In genomic region chr4:39166670-39167069, GRCh38 we compare ENCODE assay signal across 18 cellular contexts. TPM values are rescaled to one million over a fixed set of nuclear protein-coding genes. Genes with fewer than 3 reads are reported as not detected.
DNase-seq lines count a peak whose midpoint lies in the region; ATAC-seq, FAIRE-seq and TF ChIP-seq lines count a peak whose summit lies in the region.
"Had no signal": no experiment of that assay in that cellular context is flagged by ENCODE, and none has a peak within 500 bp of the region (broad histone marks: within the 10 kb centered on the region; RNA-seq: fewer than 3 reads in every experiment).

No MANE protein-coding gene starts in this region.

- no peak overlapping the region for H2BK15ac ChIP-seq in neuronal stem cell (ENCODE audit: low read length)

- H2AK5ac ChIP-seq in neuronal stem cell (ENCODE audit: low read depth, low read length): no peak overlapping the region

- peak; percentile 86 for FAIRE-seq in GM12891 (lab: Jason Lieb, UNC)

- no peaks in the 10 kb centered on the region for H3K79me1 ChIP-seq in neuronal stem cell (ENCODE audit: low read depth, low read length)

- H3K4me1 ChIP-seq in osteoblast (ENCODE audit: insufficient read depth, low read length): no peaks in the 10 kb centered on the region
- no peaks in the 10 kb centered on the region for H3K4me1 ChIP-seq in neuronal stem cell (ENCODE audit: control insufficient read depth in 2 of 2, insufficient read depth in 1 of 2, low read depth in 1 of 2, low read length in 2 of 2)
- H3K4me1 ChIP-seq: Peyer's patch, right atrium auricular region had no signal

- H3K79me2 ChIP-seq in SU-DHL-6 (ENCODE audit: insufficient read depth, low read length) (no peaks in the 10 kb centered on the region), osteoblast (ENCODE audit: insufficient read depth, low read length) (no peaks in the 10 kb centered on the region)

- TF ChIP-seq CTCF in SU-DHL-6 (IDR thresholded peaks at IDR 0.05; ENCODE audit: insufficient read depth, low read length, poor library complexity, severe bottlenecking): no peak
- TF ChIP-seq CTCF in osteoblast (IDR thresholded peaks at IDR 0.05; ENCODE audit: extremely low read depth, low read depth, low read length): no peak

- H4K8ac ChIP-seq in neuronal stem cell (ENCODE audit: low read depth, low read length): no peak overlapping the region

- H3K4me2 ChIP-seq in SU-DHL-6 (ENCODE audit: low read depth, low read length, poor library complexity, severe bottlenecking): peak overlapping the region; percentile 77
- H3K4me2 ChIP-seq in osteoblast (ENCODE audit: insufficient read depth, low read length): no peak overlapping the region
- no peak overlapping the region for H3K4me2 ChIP-seq in neuronal stem cell (ENCODE audit: insufficient read depth, low read length, poor library complexity, severe bottlenecking)
- H3K4me2 ChIP-seq: KMS-11 had no signal

- no peak overlapping the region for H3K23ac ChIP-seq in neuronal stem cell (ENCODE audit: low read depth, low read length, poor library complexity)

- H3K14ac ChIP-seq in neuronal stem cell (ENCODE audit: low read length): no peak overlapping the region

- no peak overlapping the region for H4K91ac ChIP-seq in neuronal stem cell (ENCODE audit: low read depth, low read length, poor library complexity)

- peak; percentile 49 for ATAC-seq in HG02678 (IDR thresholded peaks at IDR 0.05; ENCODE audit: unreplicated experiment)
- ATAC-seq: activated CD8-positive, alpha-beta memory T cell treated with anti-CD3 and anti-CD28 coated beads, Interleukin-2, amount 10 ng/mL, durations not matched to agents 7 days and 5 days; activated naive CD4-positive, alpha-beta T cell treated with anti-CD3 and anti-CD28 coated beads, Interleukin-2, amount 50 U/mL, for 72 hours had no signal

- H4K20me1 ChIP-seq in SU-DHL-6 (ENCODE audit: low read depth, low read length) (no peaks in the 10 kb centered on the region), osteoblast (ENCODE audit: insufficient read depth, low read length) (no peaks in the 10 kb centered on the region)

- no peak overlapping the region for H3K4ac ChIP-seq in neuronal stem cell (ENCODE audit: low read length)

- H3K27ac ChIP-seq in SU-DHL-6 (ENCODE audit: low read depth, low read length): peak overlapping the region; percentile 98
- no peak overlapping the region for H3K27ac ChIP-seq in osteoblast (ENCODE audit: low read depth, low read length)
- no peak overlapping the region for H3K27ac ChIP-seq in neuronal stem cell (replicated peaks; ENCODE audit: low read length)
- H3K27ac ChIP-seq: KMS-11, right atrium auricular region had no signal

- H3K36me3 ChIP-seq in SU-DHL-6 (ENCODE audit: low read length): no peaks in the 10 kb centered on the region
- no peaks in the 10 kb centered on the region for H3K36me3 ChIP-seq in osteoblast (ENCODE audit: insufficient read depth, low read length)
- H3K36me3 ChIP-seq in neuronal stem cell (replicated peaks in 1 of 2; ENCODE audit: control insufficient read depth in 2 of 2, insufficient read depth in 2 of 2, low read length in 2 of 2): no peaks in the 10 kb centered on the region
- H3K36me3 ChIP-seq: Peyer's patch, right atrium auricular region had no signal

- H3K27me3 ChIP-seq in SU-DHL-6 (ENCODE audit: low read length) (no peaks in the 10 kb centered on the region), osteoblast (ENCODE audit: insufficient read depth, low read length) (no peaks in the 10 kb centered on the region), neuronal stem cell (ENCODE audit: control insufficient read depth in 3 of 3, insufficient read depth in 3 of 3, low read depth in 1 of 3, low read length in 3 of 3) (no peaks in the 10 kb centered on the region)
- H3K27me3 ChIP-seq: Peyer's patch, right atrium auricular region had no signal

- H2BK5ac ChIP-seq in neuronal stem cell (ENCODE audit: low read length): no peak overlapping the region

- H3K9ac ChIP-seq in SU-DHL-6 (ENCODE audit: low read length) (peak overlapping the region; percentile 57), neuronal stem cell (ENCODE audit: low read depth, low read length, poor library complexity) (no peak overlapping the region)
- H3K9ac ChIP-seq: KMS-11 had no signal

- no peak for TF ChIP-seq POLR2A in GM12891 (IDR thresholded peaks at IDR 0.05; ENCODE audit: low read depth, low read length)

- H3K9me2 ChIP-seq in SU-DHL-6 (replicated peaks; ENCODE audit: insufficient read depth, low read length): no peaks in the 10 kb centered on the region

- peak overlapping the region; percentile 19 for H2AFZ ChIP-seq in SU-DHL-6 (ENCODE audit: low read depth, low read length, severe bottlenecking)
- peak overlapping the region; percentile 29 for H2AFZ ChIP-seq in osteoblast (ENCODE audit: low read length)
- H2AFZ ChIP-seq in neuronal stem cell (ENCODE audit: low read length): no peak overlapping the region

- H3K4me3 ChIP-seq in SU-DHL-6 (ENCODE audit: insufficient read depth, low read length, poor library complexity, severe bottlenecking) (peak overlapping the region; percentile 27), osteoblast (ENCODE audit: insufficient read depth, low read length) (no peak overlapping the region), neuronal stem cell (ENCODE audit: low read length in 2 of 2) (no peak overlapping the region)
- H3K4me3 ChIP-seq: Peyer's patch, right atrium auricular region had no signal

- no peak for DNase-seq in GM12891 (ENCODE audit: insufficient read length, low spot score)
- DNase-seq in osteoblast (ENCODE audit: insufficient read length, low spot score, missing footprints): no peak
- no peak for DNase-seq in T1000 (lab: John Stamatoyannopoulos, UW)
- no peak for DNase-seq in neuronal stem cell (ENCODE audit: low spot score)
- DNase-seq in NCI-H748 treated with DMSO at 0.1 percent for 48 hours (lab: John Stamatoyannopoulos, UW): no peak
- DNase-seq in activated CD8-positive, alpha-beta memory T cell treated with anti-CD3 and anti-CD28 coated beads, Interleukin-2, amount 50 U/mL, for 4 hours: no peak
- DNase-seq: ACHN; activated CD4-positive, alpha-beta T cell treated with anti-CD3 and anti-CD28 coated beads for 48 hours; activated CD8-positive, alpha-beta memory T cell treated with anti-CD3 and anti-CD28 coated beads, Interleukin-2, amount 10 ng/mL, durations not matched to agents 7 days and 5 days; aorta; NCI-H1930; NCI-H226 had no signal

- no peak overlapping the region for H2BK12ac ChIP-seq in neuronal stem cell (ENCODE audit: low read length)

- no CpG with 5 or more reads among the region's 7 CpGs for WGBS in neuronal stem cell (ENCODE audit: extremely low coverage in 2 of 2, insufficient read length in 2 of 2, insufficient replicate concordance in 1 of 2), 2 donors

- H3K18ac ChIP-seq in neuronal stem cell (ENCODE audit: low read length): no peak overlapping the region

- no peaks in the 10 kb centered on the region for H3K9me3 ChIP-seq in SU-DHL-6 (ENCODE audit: insufficient read depth, low read length)
- H3K9me3 ChIP-seq in osteoblast (ENCODE audit: low read depth, low read length): no peaks in the 10 kb centered on the region
- H3K9me3 ChIP-seq in neuronal stem cell (replicated peaks in 1 of 2; ENCODE audit: control insufficient read depth in 2 of 2, insufficient read depth in 1 of 2, low read depth in 1 of 2, low read length in 2 of 2): no peaks in the 10 kb centered on the region
- H3K9me3 ChIP-seq: Peyer's patch, right atrium auricular region had no signal

- no peak overlapping the region for H2BK120ac ChIP-seq in neuronal stem cell (ENCODE audit: low read depth, low read length)

- peaks cover 36% of the 10 kb centered on the region for H3F3A ChIP-seq in SU-DHL-6 (ENCODE audit: insufficient read depth)

TF ChIP-seq in GM12891, 5 proteins besides CTCF, POLR2A, EP300 and RAD21:
- TF ChIP-seq SPI1 (IDR thresholded peaks at IDR 0.05; ENCODE audit: low read depth, low read length): no peak
- TF ChIP-seq TAF1 (IDR thresholded peaks at IDR 0.05; ENCODE audit: low read depth, low read length): no peak
- no peak for TF ChIP-seq PAX5 (IDR thresholded peaks at IDR 0.05; ENCODE audit: insufficient read depth, low read length, severe bottlenecking)
- no peak for TF ChIP-seq POLR2AphosphoS5 (IDR thresholded peaks at IDR 0.05; ENCODE audit: low read depth, low read length)

RNA-seq across cellular contexts. Expression of gene WDR19, which starts 15.7 kb away (rescaled TPM):
- polyA plus RNA-seq in GM12891 (2012; ENCODE audit: low read depth, missing spikeins): 4.4 TPM
- 47.0 and 57.8 TPM in 2 replicates for total RNA-seq in osteoblast
- polyA plus RNA-seq in neuronal stem cell (2013, experiment 1 of 2): 42.0 TPM
- 44.5 TPM for polyA plus RNA-seq in neuronal stem cell (2013, experiment 2 of 2)
